1 cellular context compared by ENCODE assay signal in the genomic region with DNA sequence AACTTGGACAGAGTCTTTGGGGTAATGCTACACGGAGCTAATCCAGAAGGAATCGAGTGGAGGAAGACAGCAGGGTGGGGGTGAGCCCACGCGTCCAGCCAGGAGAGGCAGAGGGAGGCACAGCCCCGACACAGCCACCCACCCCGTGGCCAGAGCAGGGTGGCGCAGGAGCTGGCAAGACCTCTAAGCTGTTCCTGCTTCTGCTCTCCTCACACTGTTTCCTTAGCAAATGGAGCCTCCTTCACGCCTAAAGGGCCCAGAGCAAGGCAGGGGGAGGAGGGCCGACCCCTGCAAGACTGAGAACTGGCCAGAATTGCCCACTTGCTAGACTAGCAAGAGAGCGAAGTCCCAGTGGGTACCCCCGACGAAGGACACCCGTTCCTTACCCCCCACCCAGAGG.
TF ChIP-seq lines count a peak whose summit lies in the region.

No MANE protein-coding gene starts in this region.

TF ChIP-seq in IMR-90, 13 proteins besides CTCF, POLR2A, EP300 and RAD21:
- TF ChIP-seq, protein P1, sequence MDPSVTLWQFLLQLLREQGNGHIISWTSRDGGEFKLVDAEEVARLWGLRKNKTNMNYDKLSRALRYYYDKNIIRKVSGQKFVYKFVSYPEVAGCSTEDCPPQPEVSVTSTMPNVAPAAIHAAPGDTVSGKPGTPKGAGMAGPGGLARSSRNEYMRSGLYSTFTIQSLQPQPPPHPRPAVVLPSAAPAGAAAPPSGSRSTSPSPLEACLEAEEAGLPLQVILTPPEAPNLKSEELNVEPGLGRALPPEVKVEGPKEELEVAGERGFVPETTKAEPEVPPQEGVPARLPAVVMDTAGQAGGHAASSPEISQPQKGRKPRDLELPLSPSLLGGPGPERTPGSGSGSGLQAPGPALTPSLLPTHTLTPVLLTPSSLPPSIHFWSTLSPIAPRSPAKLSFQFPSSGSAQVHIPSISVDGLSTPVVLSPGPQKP (IDR thresholded peaks at IDR 0.05; ENCODE audit: borderline replicate concordance, low read depth, low read length) = no peak
- no peak for TF ChIP-seq SMC3 (IDR thresholded peaks at IDR 0.05; ENCODE audit: low read depth, low read length)
- no peak for TF ChIP-seq CEBPB (IDR thresholded peaks at IDR 0.05; ENCODE audit: low read depth, low read length)
- TF ChIP-seq RCOR1 (IDR thresholded peaks at IDR 0.05; ENCODE audit: insufficient replicate concordance, low read length) = no peak
- TF ChIP-seq NFE2L2 (IDR thresholded peaks at IDR 0.05; ENCODE audit: low read depth, low read length) = no peak
- TF ChIP-seq MAFK (IDR thresholded peaks at IDR 0.05; ENCODE audit: low read depth, low read length) = no peak
- TF ChIP-seq CHD1 (IDR thresholded peaks at IDR 0.05; ENCODE audit: low read depth, low read length) = no peak
- TF ChIP-seq, protein P2, sequence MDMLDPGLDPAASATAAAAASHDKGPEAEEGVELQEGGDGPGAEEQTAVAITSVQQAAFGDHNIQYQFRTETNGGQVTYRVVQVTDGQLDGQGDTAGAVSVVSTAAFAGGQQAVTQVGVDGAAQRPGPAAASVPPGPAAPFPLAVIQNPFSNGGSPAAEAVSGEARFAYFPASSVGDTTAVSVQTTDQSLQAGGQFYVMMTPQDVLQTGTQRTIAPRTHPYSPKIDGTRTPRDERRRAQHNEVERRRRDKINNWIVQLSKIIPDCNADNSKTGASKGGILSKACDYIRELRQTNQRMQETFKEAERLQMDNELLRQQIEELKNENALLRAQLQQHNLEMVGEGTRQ (IDR thresholded peaks at IDR 0.05; ENCODE audit: low read depth, low read length) = no peak
- no peak for TF ChIP-seq MXI1 (IDR thresholded peaks at IDR 0.05; ENCODE audit: borderline replicate concordance, low read depth, low read length)
- TF ChIP-seq BHLHE40 (IDR thresholded peaks at IDR 0.05; ENCODE audit: low read depth, low read length) = no peak
- no peak for TF ChIP-seq RFX5 (IDR thresholded peaks at IDR 0.05; ENCODE audit: low read depth, low read length)
